3 cellular contexts compared by ENCODE assay signal in genomic region chr7:139033346-139034114, GRCh38.
TF ChIP-seq lines count a peak whose summit lies in the region.

No MANE protein-coding gene starts in this region.

TF ChIP-seq in SK-N-SH, 30 proteins besides CTCF, POLR2A, EP300 and RAD21:
- TF ChIP-seq CHD2 (IDR thresholded peaks at IDR 0.05; ENCODE audit: low read length, partially characterized antibody) (no peak), MXI1 (IDR thresholded peaks at IDR 0.05; ENCODE audit: low read depth, low read length) (no peak), GATA2 (CRISPR knock-in tag; IDR thresholded peaks at IDR 0.05) (no peak), RFX5 (IDR thresholded peaks at IDR 0.05; ENCODE audit: low read length) (no peak), PBX3 (IDR thresholded peaks at IDR 0.05) (no peak), NRF1 (IDR thresholded peaks at IDR 0.05; ENCODE audit: low read depth, low read length) (no peak), ELF1 (IDR thresholded peaks at IDR 0.05) (no peak), YY1 (IDR thresholded peaks at IDR 0.05; ENCODE audit: low read depth) (no peak), TAF1 (IDR thresholded peaks at IDR 0.05; ENCODE audit: borderline replicate concordance, low read depth, low read length) (no peak), EZH2phosphoT487 (IDR thresholded peaks at IDR 0.05; ENCODE audit: borderline replicate concordance, low read depth) (no peak), ZBTB33 (IDR thresholded peaks at IDR 0.05; ENCODE audit: borderline replicate concordance, low read depth) (no peak), SIN3A (IDR thresholded peaks at IDR 0.05; ENCODE audit: borderline replicate concordance, low read depth, low read length) (no peak), USF1 (IDR thresholded peaks at IDR 0.05; ENCODE audit: borderline replicate concordance, low read depth) (no peak), RXRA (IDR thresholded peaks at IDR 0.05; ENCODE audit: borderline replicate concordance, low read depth) (no peak)

TF ChIP-seq in SK-N-SH treated with all-trans-retinoic acid at 6 μM for 48 hours, 23 proteins besides CTCF, POLR2A, EP300 and RAD21:
- no peak for TF ChIP-seq CSRNP3 (CRISPR knock-in tag; IDR thresholded peaks at IDR 0.05)
- TF ChIP-seq TSHZ2 (CRISPR knock-in tag; IDR thresholded peaks at IDR 0.05) = no peak
- TF ChIP-seq POU6F1 (CRISPR knock-in tag; IDR thresholded peaks at IDR 0.05; ENCODE audit: borderline replicate concordance, low read depth) = no peak
- no peak for TF ChIP-seq PATZ1 (CRISPR knock-in tag; IDR thresholded peaks at IDR 0.05; ENCODE audit: borderline replicate concordance)
- TF ChIP-seq TOX (CRISPR knock-in tag; IDR thresholded peaks at IDR 0.05; ENCODE audit: borderline replicate concordance) = no peak
- no peak for TF ChIP-seq ZNF565 (CRISPR knock-in tag; conservative IDR thresholded peaks at IDR 0.05; ENCODE audit: low read depth)
TF ChIP-seq in SK-N-SH treated with all-trans-retinoic acid at 6 μM for 48 hours: peak in this region for 0.

TF ChIP-seq in K562, 482 proteins besides CTCF, POLR2A, EP300 and RAD21:
- TF ChIP-seq PHF20 (IDR thresholded peaks at IDR 0.05; ENCODE audit: partially characterized antibody) (no peak), RFX1 (IDR thresholded peaks at IDR 0.05) (no peak), FOXK1 (CRISPR knock-in tag; IDR thresholded peaks at IDR 0.05; ENCODE audit: borderline replicate concordance) (0 out of 2 replicates have a peak, but pooled peaks have one; percentile 15)
